In genomic region chr14:93199031-93199430, GRCh38 we compare ENCODE assay signal across 16 cellular contexts.
"Had no signal": no experiment of that assay in that cellular context is flagged by ENCODE, and none has a peak within 500 bp of the region (broad histone marks: within the 10 kb centered on the region; RNA-seq: fewer than 3 reads in every experiment).

No MANE protein-coding gene starts in this region.

- DNase-seq: KBM-7, MV-4-11, NCI-H1048, NCI-H1105, NCI-H1436 treated with DMSO at 0.1 percent for 48 hours, NCI-H1694 treated with DMSO at 0.1 percent for 48 hours, NCI-H1930, NCI-H2081, NCI-H2107, NCI-H2171 treated with DMSO at 0.1 percent for 48 hours, NCI-H345, NCI-H446 treated with DMSO at 0.1 percent for 48 hours, NCI-H510A treated with DMSO at 0.1 percent for 48 hours, NCI-H526, Right ventricle myocardium superior, RPMI8226 had no signal
